Comparison of ENCODE assay signal across 8 cellular contexts in genomic region chr1:37513795-37514349, GRCh38. TPM values are rescaled to one million over a fixed set of nuclear protein-coding genes. Genes with fewer than 3 reads are reported as not detected.
DNase-seq lines count a peak whose midpoint lies in the region; ATAC-seq and TF ChIP-seq lines count a peak whose summit lies in the region.

No MANE protein-coding gene starts in this region.

- H3K9ac ChIP-seq in mesendoderm (ENCODE audit: low read length), result peak overlapping the region; percentile 91

- peak overlapping the region; percentile 94 for H3K18ac ChIP-seq in mesendoderm (ENCODE audit: low read length)

- no peak for TF ChIP-seq CTCF in dorsolateral prefrontal cortex (IDR thresholded peaks at IDR 0.05 in 54 of 56, conservative IDR thresholded peaks at IDR 0.05 in 2 of 56; ENCODE audit: low read depth in 1 of 56, partially characterized antibody in 56 of 56)

- peaks cover 3% of the 10 kb centered on the region for H3K4me1 ChIP-seq in mesendoderm (ENCODE audit: control insufficient read depth, low read depth, low read length)

- no peak overlapping the region for H3K23ac ChIP-seq in mesendoderm (ENCODE audit: low read length)

- no peak overlapping the region for H2AK5ac ChIP-seq in mesendoderm (ENCODE audit: low read length)

- H4K5ac ChIP-seq in mesendoderm (ENCODE audit: low read length), result no peak overlapping the region

- H3K4me3 ChIP-seq in dorsolateral prefrontal cortex (peak overlapping the region; percentile 63 to 97 (median 87)), mesendoderm (ENCODE audit: low read length) (peak overlapping the region; percentile 80)

- H3K27me3 ChIP-seq in dorsolateral prefrontal cortex (no peaks in the 10 kb centered on the region), mesendoderm (ENCODE audit: insufficient read depth, low read length, poor library complexity) (no peaks in the 10 kb centered on the region)

- intact Hi-C loops in dorsolateral prefrontal cortex (cut with DNase I), result loop anchor here in 1 of 2 donors (2.0 to 10.0 kb wide), 4 partner anchors 37 to 171 kb away; partner anchors contain the start of genes GNL2 and SNIP1

- H2BK15ac ChIP-seq in mesendoderm (replicated peaks; ENCODE audit: low read depth), result no peak overlapping the region

- H4K8ac ChIP-seq in mesendoderm (ENCODE audit: low read depth, low read length), result no peak overlapping the region

- no peak overlapping the region for H2BK120ac ChIP-seq in mesendoderm (ENCODE audit: low read depth, low read length)

- no peak overlapping the region for H3K4ac ChIP-seq in mesendoderm (ENCODE audit: low read depth, low read length)

- no CpG with 5 or more reads among the region's 26 CpGs for WGBS in mesendoderm (ENCODE audit: extremely low coverage, insufficient coverage, low lambda C conversion rate)

- H2BK5ac ChIP-seq in mesendoderm (ENCODE audit: low read length), result no peak overlapping the region

- no peaks in the 10 kb centered on the region for H3K79me2 ChIP-seq in mesendoderm (ENCODE audit: control insufficient read depth, insufficient read depth, low read length)

- peak overlapping the region in 51 of 59 donors; percentile 76 to 99 (median 94) for H3K27ac ChIP-seq in dorsolateral prefrontal cortex
- peak overlapping the region; percentile 82 for H3K27ac ChIP-seq in mesendoderm (ENCODE audit: low read depth, low read length)

- H3K79me1 ChIP-seq in mesendoderm (ENCODE audit: low read length), result peaks cover 3% of the 10 kb centered on the region

- H3K36me3 ChIP-seq in mesendoderm (ENCODE audit: control insufficient read depth, insufficient read depth, low read length), result peaks cover under 1% of the 10 kb centered on the region

- peak; percentile 26 for ATAC-seq in GM21515 (IDR thresholded peaks at IDR 0.05; ENCODE audit: unreplicated experiment)

- H3K4me2 ChIP-seq in mesendoderm (ENCODE audit: low read length), result peak overlapping the region; percentile 53

- H3K56ac ChIP-seq in mesendoderm (ENCODE audit: low read length), result peak overlapping the region; percentile 97

- peak in 8 of 14 donors; percentile 2 to 59 (median 26) for DNase-seq in C1 segment of cervical spinal cord (lab: John Stamatoyannopoulos, UW)
- peak; percentile 15 for DNase-seq in NCI-H128 (lab: John Stamatoyannopoulos, UW; ENCODE audit: unreplicated experiment)
- DNase-seq in activated CD4-positive, alpha-beta T cell treated with anti-CD3 and anti-CD28 coated beads for 4 hours, result peak; percentile 76 to 78
- DNase-seq in dorsolateral prefrontal cortex, result peak in 8 of 10 donors; percentile 20 to 65 (median 33)
- peak; percentile 81 for DNase-seq in mesendoderm
- DNase-seq in stimulated activated CD8-positive, alpha-beta memory T cell treated with anti-CD3 and anti-CD28 coated beads, Interleukin-4, amount 100 ng/mL, for 4 hours (ENCODE audit: low read depth in 2 of 2, low spot score in 1 of 2), result peak; percentile 32 to 49
- no peak for DNase-seq in GOT3 (lab: John Stamatoyannopoulos, UW)

RNA-seq across cellular contexts. Expression of gene MEAF6, which starts 0.7 kb away (rescaled TPM):
- 100 to 1,000 TPM in 57 of 120 experiments, 10 to 100 TPM in 63; 44.2 to 132 (median 98.7) TPM for total RNA-seq in dorsolateral prefrontal cortex
- 42.9 TPM for polyA plus RNA-seq in mesendoderm (2013, experiment 1 of 2)
- 44.9 TPM for polyA plus RNA-seq in mesendoderm (2013, experiment 2 of 2)

RNA-seq across cellular contexts. Expression of gene ZC3H12A, which starts 39.5 kb away (rescaled TPM):
- 1 to 10 TPM in 96 of 120 experiments, under 1 TPM in 24; 0.46 to 7.2 (median 1.7) TPM for total RNA-seq in dorsolateral prefrontal cortex
- 5.6 TPM for polyA plus RNA-seq in mesendoderm (2013, experiment 1 of 2)
- polyA plus RNA-seq in mesendoderm (2013, experiment 2 of 2), result 6.0 TPM

RNA-seq across cellular contexts. Expression of gene SNIP1, which starts 40.2 kb away (rescaled TPM):
- 10 to 100 TPM in 118 of 120 experiments, 1 to 10 TPM in 2; 8.4 to 24.4 (median 16.7) TPM for total RNA-seq in dorsolateral prefrontal cortex
- 5.2 TPM for polyA plus RNA-seq in mesendoderm (2013, experiment 1 of 2)
- 5.1 TPM for polyA plus RNA-seq in mesendoderm (2013, experiment 2 of 2)

RNA-seq across cellular contexts. Expression of gene DNALI1, which starts 42.9 kb away (rescaled TPM):
- total RNA-seq in dorsolateral prefrontal cortex, result 10 to 100 TPM in 116 of 120 experiments, 1 to 10 TPM in 4; 8.9 to 29.1 (median 17.0) TPM
- polyA plus RNA-seq in mesendoderm (2013, experiment 1 of 2), result 8.0 TPM
- 7.9 TPM for polyA plus RNA-seq in mesendoderm (2013, experiment 2 of 2)
